22 cellular contexts compared by ENCODE assay signal in the genomic region with DNA sequence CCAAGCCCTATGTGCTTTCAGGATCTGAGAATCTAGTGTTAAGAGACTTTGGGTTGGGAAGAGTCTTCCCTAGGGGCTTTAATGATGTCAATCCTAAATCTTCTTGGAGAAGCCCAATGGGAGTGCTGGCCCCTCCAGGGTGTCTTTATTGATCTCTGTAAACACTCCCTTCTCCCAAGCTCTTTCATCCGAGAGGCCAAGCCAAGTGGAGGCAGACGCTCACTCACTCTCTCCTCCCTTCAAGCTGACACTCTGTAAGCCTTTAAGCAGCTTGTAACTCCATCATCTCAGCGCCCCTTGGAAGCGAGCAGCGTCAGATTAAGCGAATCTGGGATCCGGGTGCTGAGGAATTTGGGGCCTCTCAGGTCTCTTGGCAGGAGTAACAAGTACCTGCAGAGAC. TPM values are rescaled to one million over a fixed set of nuclear protein-coding genes. Genes with fewer than 3 reads are reported as not detected.
DNase-seq lines count a peak whose midpoint lies in the region; ATAC-seq and TF ChIP-seq lines count a peak whose summit lies in the region.
"Had no signal": no experiment of that assay in that cellular context is flagged by ENCODE, and none has a peak within 500 bp of the region (broad histone marks: within the 10 kb centered on the region; RNA-seq: fewer than 3 reads in every experiment).

No MANE protein-coding gene starts in this region.

- no peak for DNase-seq in mammary epithelial cell
- DNase-seq in foreskin keratinocyte: no peak
- DNase-seq in stimulated activated CD4-positive, alpha-beta T cell treated with anti-CD3 and anti-CD28 coated beads, Interleukin-15, amount 100 ng/mL, for 24 hours: no peak
- DNase-seq in medulla oblongata (ENCODE audit: extremely low spot score): no peak
- DNase-seq: CD4-positive, CD25-positive, alpha-beta regulatory T cell; DMS79; KG1; NCI-H1092 treated with DMSO at 0.1 percent for 48 hours; NCI-H1436 treated with DMSO at 0.1 percent for 48 hours; NCI-H1930; NCI-H2227 treated with DMSO at 0.1 percent for 48 hours; NCI-H510A treated with DMSO at 0.1 percent for 48 hours; OCI-M1; SHP77; SW 1271 had no signal

- no peak overlapping the region for H3K4me2 ChIP-seq in mammary epithelial cell (ENCODE audit: insufficient read depth, low read depth, low read length)

- intact Hi-C loops in mammary epithelial cell (cut with micrococcal nuclease): no loop called here

- no peaks in the 10 kb centered on the region for H3K36me3 ChIP-seq in HUES48 (ENCODE audit: control insufficient read depth, insufficient read depth, low read length)
- no peaks in the 10 kb centered on the region for H3K36me3 ChIP-seq in mammary epithelial cell (ENCODE audit: insufficient read depth, low read length)
- H3K36me3 ChIP-seq: HAP-1 had no signal

- in situ Hi-C loops in mammary epithelial cell (cut with MboI; ENCODE audit: low sequenced_read_pairs in 2 of 2): no loop called here

- no peaks in the 10 kb centered on the region for H3K4me1 ChIP-seq in HUES48 (ENCODE audit: control insufficient read depth, insufficient read depth, low read length)
- H3K4me1 ChIP-seq in mammary epithelial cell (ENCODE audit: insufficient read depth, low read length): peaks cover 30% of the 10 kb centered on the region
- H3K4me1 ChIP-seq in foreskin keratinocyte: peaks cover 22% of the 10 kb centered on the region
- H3K4me1 ChIP-seq: HAP-1 had no signal

- H3K9ac ChIP-seq in HUES48 (ENCODE audit: low read depth, low read length) (no peak overlapping the region), mammary epithelial cell (ENCODE audit: insufficient read depth, low read length) (no peak overlapping the region)

- no peaks in the 10 kb centered on the region for H3K9me3 ChIP-seq in HUES48 (ENCODE audit: control insufficient read depth, insufficient read depth, low read length)
- no peaks in the 10 kb centered on the region for H3K9me3 ChIP-seq in mammary epithelial cell (replicated peaks; ENCODE audit: insufficient read depth, low read length)
- H3K9me3 ChIP-seq: HAP-1 had no signal

- no TSS peak for BruUV-seq in mammary epithelial cell (replicated peaks; lab: Mats Ljungman, UMichigan)

- peak overlapping the region; percentile 3 for H2AFZ ChIP-seq in mammary epithelial cell (ENCODE audit: low read depth, low read length)

- H3K79me2 ChIP-seq in mammary epithelial cell (ENCODE audit: insufficient read depth, low read length): no peaks in the 10 kb centered on the region

- no peak overlapping the region for H3K4me3 ChIP-seq in HUES48 (ENCODE audit: low read depth, low read length)
- no peak overlapping the region for H3K4me3 ChIP-seq in mammary epithelial cell (replicated peaks in 1 of 3; ENCODE audit: insufficient read depth in 1 of 3, low read depth in 2 of 3, low read length in 3 of 3)
- H3K4me3 ChIP-seq: GM12878, HAP-1 had no signal

- ATAC-seq in foreskin keratinocyte: no peak
- no peak for ATAC-seq in HG03159 (IDR thresholded peaks at IDR 0.05; ENCODE audit: unreplicated experiment)
- ATAC-seq in HG02840 (IDR thresholded peaks at IDR 0.05; ENCODE audit: low FRiP score, unreplicated experiment): no peak
- ATAC-seq: GM12878 had no signal

- WGBS in mammary epithelial cell (ENCODE audit: low coverage, missing lambda C conversion rate): 50% methylated on average over 7 of the region's 7 CpGs

- H3K27ac ChIP-seq in HUES48 (ENCODE audit: low read depth, low read length) (peak overlapping the region; percentile 37), mammary epithelial cell (ENCODE audit: insufficient read depth, low read depth, low read length) (no peak overlapping the region), foreskin keratinocyte (peak overlapping the region; percentile 20)

- dilution Hi-C loops in mammary epithelial cell (cut with HindIII; ENCODE audit: low sequenced_read_pairs): no loop called here

- H3K27me3 ChIP-seq in HUES48 (ENCODE audit: control insufficient read depth, insufficient read depth, low read length): no peaks in the 10 kb centered on the region
- no peaks in the 10 kb centered on the region for H3K27me3 ChIP-seq in mammary epithelial cell (ENCODE audit: insufficient read depth, low read length)
- no peaks in the 10 kb centered on the region for H3K27me3 ChIP-seq in foreskin keratinocyte

- CTCF ChIA-PET in mammary epithelial cell (lab: Charles Lee; ENCODE audit: low non-redundant PET): interaction anchor here (0.6 kb wide), 1 partner anchor 202 kb away, joined by 3 read pairs; no protein-coding TSS in a partner anchor

- TF ChIP-seq CTCF in mammary epithelial cell (conservative IDR thresholded peaks at IDR 0.05 in 1 of 2, IDR thresholded peaks at IDR 0.05 in 1 of 2; ENCODE audit: extremely low read depth in 1 of 2, insufficient read depth in 1 of 2, low read depth in 1 of 2, low read length in 2 of 2) (no peak), foreskin keratinocyte (conservative IDR thresholded peaks at IDR 0.05) (no peak)

- no peaks in the 10 kb centered on the region for H4K20me1 ChIP-seq in mammary epithelial cell (ENCODE audit: insufficient read depth, low read length)

RNA-seq across cellular contexts. Expression of a gene that starts 37.7 kb away (rescaled TPM):
- total RNA-seq in mammary epithelial cell: 100 to 1,000 TPM; 222 to 382 TPM
- 585 TPM for polyA plus RNA-seq in mammary epithelial cell
- polyA minus RNA-seq in mammary epithelial cell: 590 TPM
- total RNA-seq in foreskin keratinocyte: 459 and 490 TPM in 2 replicates
- 365 and 441 TPM in 2 replicates for polyA plus RNA-seq in foreskin keratinocyte
- polyA plus RNA-seq: CD4-positive, CD25-positive, alpha-beta regulatory T cell had no signal

RNA-seq across cellular contexts. Expression of a gene that starts 57.9 kb away (rescaled TPM):
- total RNA-seq in mammary epithelial cell (100 to 1,000 TPM; 122 to 137 TPM), foreskin keratinocyte (85.9 and 95.1 TPM in 2 replicates)
- polyA plus RNA-seq in mammary epithelial cell (44.8 TPM), foreskin keratinocyte (26.4 and 26.8 TPM in 2 replicates)
- 239 TPM for polyA minus RNA-seq in mammary epithelial cell
- total RNA-seq: A673; CD4-positive, CD25-positive, alpha-beta regulatory T cell had no signal
- polyA plus RNA-seq: BJ had no signal
